ENCODE assay signal across 8 cellular contexts in genomic region chr9:128276008-128276573, GRCh38. TPM values are rescaled to one million over a fixed set of nuclear protein-coding genes. Genes with fewer than 3 reads are reported as not detected.
A peak's percentile ranks its signal among the peaks of the same experiment; 100 is the strongest.
DNase-seq lines count a peak whose midpoint lies in the region; ATAC-seq and TF ChIP-seq lines count a peak whose summit lies in the region.

SWI5 (plus strand) TSS chr9:128276276.

- H3K36me3 Mint-ChIP-seq in CD4-positive, alpha-beta memory T cell, result peaks cover 8 to 30% of the 10 kb centered on the region in 2 donors
- H3K36me3 Mint-ChIP-seq in activated CD4-positive, alpha-beta memory T cell treated with anti-CD3 and anti-CD28 coated beads for 36 hours, result peaks cover 17% of the 10 kb centered on the region

- POLR2A ChIA-PET in CD4-positive, alpha-beta memory T cell (lab: Charles Lee; ENCODE audit: partially characterized antibody), result interaction anchor here (0.6 to 1.4 kb wide), 15 partner anchors 13 to 408 kb away, joined by 3 to 19 read pairs (median 5); partner anchors contain the start of genes CIZ1, GLE1, PTGES2 and SPTAN1
- POLR2A ChIA-PET in activated CD4-positive, alpha-beta memory T cell treated with anti-CD3 and anti-CD28 coated beads for 36 hours (lab: Charles Lee), result interaction anchor here (0.6 to 1.2 kb wide), 2 partner anchors 33 to 276 kb away, joined by 3 to 5 read pairs; partner anchors contain the start of gene SPTAN1

- peak within 1 kb of the TSS; percentile 88 for H3K4me3 ChIP-seq in CD4-positive, alpha-beta memory T cell (ENCODE audit: low read length in 2 of 2)
- peak within 1 kb of the TSS; percentile 89 to 96 (median 94) for H3K4me3 ChIP-seq in right lobe of liver

- peaks cover 0 to 2% (median 0%) of the 10 kb centered on the region in 8 donors for H3K9me3 Mint-ChIP-seq in CD4-positive, alpha-beta memory T cell
- H3K9me3 Mint-ChIP-seq in activated CD4-positive, alpha-beta memory T cell treated with anti-CD3 and anti-CD28 coated beads for 36 hours, result no peaks in the 10 kb centered on the region

- H3K27me3 ChIP-seq in CD4-positive, alpha-beta memory T cell (ENCODE audit: insufficient read depth, low read length), result no peaks in the 10 kb centered on the region
- no peaks in the 10 kb centered on the region for H3K27me3 ChIP-seq in right lobe of liver

- CTCF ChIA-PET in CD4-positive, alpha-beta memory T cell (lab: Charles Lee; ENCODE audit: partially characterized antibody), result interaction anchor here (0.9 to 1.6 kb wide), 3 partner anchors 19 to 65 kb away, joined by 3 to 6 read pairs (median 5); no protein-coding TSS in a partner anchor
- CTCF ChIA-PET in activated CD4-positive, alpha-beta memory T cell treated with anti-CD3 and anti-CD28 coated beads for 36 hours (lab: Charles Lee), result interaction anchor here (0.8 to 1.5 kb wide), 2 partner anchors 21 to 65 kb away, joined by 3 to 7 read pairs; no protein-coding TSS in a partner anchor

- no peaks in the 10 kb centered on the region for H3K27me3 Mint-ChIP-seq in CD4-positive, alpha-beta memory T cell
- no peaks in the 10 kb centered on the region for H3K27me3 Mint-ChIP-seq in activated CD4-positive, alpha-beta memory T cell treated with anti-CD3 and anti-CD28 coated beads for 36 hours

- peak; percentile 96 for TF ChIP-seq POLR2A in right lobe of liver (IDR thresholded peaks at IDR 0.05)

- peak within 1 kb of the TSS; percentile 92 to 99 (median 97) for H3K27ac Mint-ChIP-seq in CD4-positive, alpha-beta memory T cell
- H3K27ac Mint-ChIP-seq in activated CD4-positive, alpha-beta memory T cell treated with anti-CD3 and anti-CD28 coated beads for 36 hours, result peak within 1 kb of the TSS; percentile 79

- peak within 1 kb of the TSS; percentile 94 to 98 (median 97) for H3K4me3 Mint-ChIP-seq in CD4-positive, alpha-beta memory T cell
- peak within 1 kb of the TSS; percentile 97 for H3K4me3 Mint-ChIP-seq in activated CD4-positive, alpha-beta memory T cell treated with anti-CD3 and anti-CD28 coated beads for 36 hours

- intact Hi-C loops in CD4-positive, alpha-beta memory T cell (cut with micrococcal nuclease), result loop anchor here (1.0 kb wide), 4 partner anchors 26 to 180 kb away; partner anchors contain the start of genes COQ4, ODF2, SLC27A4 and TRUB2
- intact Hi-C loops in activated CD4-positive, alpha-beta memory T cell treated with anti-CD3 and anti-CD28 coated beads for 36 hours (cut with micrococcal nuclease), result loop anchor here (1.0 to 10.0 kb wide), 6 partner anchors 25 to 759 kb away; partner anchors contain the start of genes BBLN, CIZ1, COQ4 and MIGA2
- intact Hi-C loops in right lobe of liver (cut with DNase I), result no loop called here

- WGBS in right lobe of liver (ENCODE audit: insufficient coverage, low coverage, low lambda C conversion rate, missing lambda C conversion rate), result 0% methylated on average over 23 of the region's 38 CpGs

- H3K4me1 Mint-ChIP-seq in CD4-positive, alpha-beta memory T cell, result peaks cover 17 to 43% (median 32%) of the 10 kb centered on the region in 4 donors
- H3K4me1 Mint-ChIP-seq in activated CD4-positive, alpha-beta memory T cell treated with anti-CD3 and anti-CD28 coated beads for 36 hours (ENCODE audit: low read depth), result peaks cover 27% of the 10 kb centered on the region

- TF ChIP-seq CTCF in right lobe of liver (IDR thresholded peaks at IDR 0.05), result no peak

- H3K4me1 ChIP-seq in CD4-positive, alpha-beta memory T cell (ENCODE audit: insufficient read depth, low read length), result peaks cover 28% of the 10 kb centered on the region
- peaks cover 0 to 19% (median 4%) of the 10 kb centered on the region in 4 donors for H3K4me1 ChIP-seq in right lobe of liver

- peak; percentile 96 for ATAC-seq in GM19455 (IDR thresholded peaks at IDR 0.05; ENCODE audit: unreplicated experiment)
- ATAC-seq in right lobe of liver, result peak; percentile 95 to 97 (median 96)

- H3K36me3 ChIP-seq in CD4-positive, alpha-beta memory T cell (ENCODE audit: insufficient read depth, low read length), result peaks cover 16% of the 10 kb centered on the region
- H3K36me3 ChIP-seq in right lobe of liver, result peaks cover 0 to 23% (median 8%) of the 10 kb centered on the region in 4 donors

- peak; percentile 99 to 100 (median 100) for DNase-seq in CD4-positive, alpha-beta memory T cell
- peak; percentile 100 for DNase-seq in HK-2 (ENCODE audit: unreplicated experiment)
- peak; percentile 99 for DNase-seq in NCI-H82 treated with DMSO at 0.1 percent for 48 hours (lab: John Stamatoyannopoulos, UW; ENCODE audit: unreplicated experiment)
- DNase-seq in activated CD4-positive, alpha-beta memory T cell treated with anti-CD3 and anti-CD28 coated beads for 36 hours, result peak; percentile 100
- peak; percentile 98 to 100 for DNase-seq in dermis microvascular lymphatic vessel endothelial cell (ENCODE audit: low read depth in 2 of 2)
- peak; percentile 100 for DNase-seq in right lobe of liver
- DNase-seq in stimulated activated CD4-positive, alpha-beta T cell treated with anti-CD3 and anti-CD28 coated beads, Interleukin-4, amount 100 ng/mL, for 24 hours, result peak; percentile 100

- H3K27ac ChIP-seq in CD4-positive, alpha-beta memory T cell (ENCODE audit: low read depth, low read length), result peak within 1 kb of the TSS; percentile 82
- H3K27ac ChIP-seq in right lobe of liver, result peak within 1 kb of the TSS; percentile 74 to 83 (median 79)

- H3K9me3 ChIP-seq in CD4-positive, alpha-beta memory T cell (ENCODE audit: control insufficient read depth in 1 of 2, low read length in 2 of 2), result no peaks in the 10 kb centered on the region
- no peaks in the 10 kb centered on the region for H3K9me3 ChIP-seq in right lobe of liver

RNA-seq across cellular contexts. Expression of gene SWI5, which starts in this region (rescaled TPM):
- total RNA-seq in CD4-positive, alpha-beta memory T cell, result 10 to 100 TPM; 11.5 to 14.9 TPM
- polyA plus RNA-seq in CD4-positive, alpha-beta memory T cell, result 10 to 100 TPM; 25.5 to 30.7 TPM
- 10 to 100 TPM; 15.2 to 15.5 TPM for total RNA-seq in activated CD4-positive, alpha-beta memory T cell treated with anti-CD3 and anti-CD28 coated beads for 36 hours
- total RNA-seq in dermis microvascular lymphatic vessel endothelial cell (15.8 and 16.4 TPM in 2 replicates), right lobe of liver (10 to 100 TPM; 10.8 to 17.3 (median 14.3) TPM)

Comparison
In these comparisons a context has a peak if more than half of its experiments do, and no peak if none do; other contexts are left out.
1. Peak in every context shown above with its lines: DNase-seq, ATAC-seq, H3K4me3 ChIP-seq and H3K27ac ChIP-seq.
2. intact Hi-C loops: an anchor here in CD4-positive, alpha-beta memory T cell (1.0 kb wide) and activated CD4-positive, alpha-beta memory T cell treated with anti-CD3 and anti-CD28 coated beads for 36 hours (1.0 to 10.0 kb wide); none called in right lobe of liver.